ENCODE assay signal across 1 cellular context in genomic region chr20:45812157-45813005, GRCh38.
TF ChIP-seq lines count a peak whose summit lies in the region.

Gene UBE2C, plus strand, starts transcription at chr20:45812644. Its CDS starts 52 bp downstream, at chr20:45812696.

TF ChIP-seq in SK-N-SH, 30 proteins besides CTCF, POLR2A, EP300 and RAD21 (continued from another document):
- TF ChIP-seq USF2 (IDR thresholded peaks at IDR 0.05; ENCODE audit: borderline replicate concordance, low read depth, low read length) (peak; percentile 67), JUND (IDR thresholded peaks at IDR 0.05) (no peak), SMC3 (IDR thresholded peaks at IDR 0.05; ENCODE audit: low read depth, low read length) (no peak), IRF3 (IDR thresholded peaks at IDR 0.05; ENCODE audit: low read depth, low read length) (peak; percentile 98), TEAD4 (IDR thresholded peaks at IDR 0.05; ENCODE audit: borderline replicate concordance, insufficient read depth) (no peak), RXRA (IDR thresholded peaks at IDR 0.05; ENCODE audit: borderline replicate concordance, low read depth) (no peak; the same call in 1 of the 2 replicates), PBX3 (IDR thresholded peaks at IDR 0.05) (peak; percentile 99), GABPA (IDR thresholded peaks at IDR 0.05; ENCODE audit: low read depth) (no peak), GATA2 (CRISPR knock-in tag; IDR thresholded peaks at IDR 0.05) (no peak), NRF1 (IDR thresholded peaks at IDR 0.05; ENCODE audit: low read depth, low read length) (peak; percentile 34; the same call in 1 of the 2 replicates), MXI1 (IDR thresholded peaks at IDR 0.05; ENCODE audit: low read depth, low read length) (peak; percentile 97), USF1 (IDR thresholded peaks at IDR 0.05; ENCODE audit: borderline replicate concordance, low read depth) (peak; percentile 88), YY1 (IDR thresholded peaks at IDR 0.05; ENCODE audit: low read depth) (no peak), FOXJ3 (CRISPR knock-in tag; IDR thresholded peaks at IDR 0.05) (no peak), POLR2AphosphoS5 (IDR thresholded peaks at IDR 0.05; ENCODE audit: low read depth, low read length) (peak; percentile 64), NFIC (IDR thresholded peaks at IDR 0.05; ENCODE audit: borderline replicate concordance) (no peak), FOXM1 (IDR thresholded peaks at IDR 0.05; ENCODE audit: low read depth) (peak; percentile 100), CHD2 (IDR thresholded peaks at IDR 0.05; ENCODE audit: low read length, partially characterized antibody) (peak; percentile 94), SIN3A (IDR thresholded peaks at IDR 0.05; ENCODE audit: borderline replicate concordance, low read depth, low read length) (peak; percentile 98)
